In genomic region chr4:16969696-16970135, GRCh38 we compare ENCODE assay signal across 14 cellular contexts.
A peak's percentile ranks its signal among the peaks of the same experiment; 100 is the strongest.
DNase-seq lines count a peak whose midpoint lies in the region; ATAC-seq and TF ChIP-seq lines count a peak whose summit lies in the region.
"Had no signal": no experiment of that assay in that cellular context is flagged by ENCODE, and none has a peak within 500 bp of the region (broad histone marks: within the 10 kb centered on the region; RNA-seq: fewer than 3 reads in every experiment).

No MANE protein-coding gene starts in this region.

- H3K27ac ChIP-seq in brain microvascular endothelial cell (no peak overlapping the region), gastroesophageal sphincter (peak overlapping the region in 3 of 4 donors; percentile 56 to 81 (median 80)), stomach (peak overlapping the region in 4 of 5 donors; percentile 2 to 73 (median 62)), upper lobe of right lung (no peak overlapping the region)

- H3K27me3 ChIP-seq in brain microvascular endothelial cell (replicated peaks) (no peaks in the 10 kb centered on the region), gastroesophageal sphincter (no peaks in the 10 kb centered on the region), stomach (no peaks in the 10 kb centered on the region), upper lobe of right lung (no peaks in the 10 kb centered on the region)

- in situ Hi-C loops in brain microvascular endothelial cell (cut with HindIII; ENCODE audit: low pct_ligation_motif_present, low sequenced_read_pairs): no loop called here

- peaks cover 0 to 34% (median 13%) of the 10 kb centered on the region in 3 donors for H3K4me1 ChIP-seq in gastroesophageal sphincter
- H3K4me1 ChIP-seq in stomach: peaks cover 0 to 27% (median 13%) of the 10 kb centered on the region in 4 donors
- H3K4me1 ChIP-seq in upper lobe of right lung: peaks cover 6% of the 10 kb centered on the region

- intact Hi-C loops in stomach (cut with DNase I; ENCODE audit: low total_unique reads): no loop called here
- intact Hi-C loops in upper lobe of right lung (cut with DNase I): no loop called here

- DNase-seq in HCEC 1CT (peak; percentile 71), brain microvascular endothelial cell (peak; percentile 42), stomach (peak; percentile 31), upper lobe of right lung (no peak)
- DNase-seq in effector CD8-positive, alpha-beta T cell (lab: John Stamatoyannopoulos, UW): no peak
- DNase-seq in activated naive CD4-positive, alpha-beta T cell (lab: John Stamatoyannopoulos, UW): no peak
- DNase-seq in activated T-cell treated with anti-CD3 and anti-CD28 coated beads, Interleukin-2, amount 50 U/mL, for 1 hour: no peak
- DNase-seq: activated CD4-positive, alpha-beta T cell treated with anti-CD3 and anti-CD28 coated beads for 4 hours; CD4-positive, CD25-positive, alpha-beta regulatory T cell; NCI-H2171 treated with DMSO at 0.1 percent for 48 hours; OCI-M1; stimulated activated naive CD4-positive, alpha-beta T cell treated with Interleukin-2 at 50 U/mL for 16 hours had no signal

- no peak overlapping the region for H3K4me3 ChIP-seq in brain microvascular endothelial cell (ENCODE audit: low read depth, low read length)
- no peak overlapping the region for H3K4me3 ChIP-seq in gastroesophageal sphincter
- H3K4me3 ChIP-seq in stomach: no peak overlapping the region
- H3K4me3 ChIP-seq in upper lobe of right lung: no peak overlapping the region

- no peaks in the 10 kb centered on the region for H3K36me3 ChIP-seq in brain microvascular endothelial cell (replicated peaks)
- no peaks in the 10 kb centered on the region for H3K36me3 ChIP-seq in gastroesophageal sphincter
- H3K36me3 ChIP-seq in stomach: no peaks in the 10 kb centered on the region
- H3K36me3 ChIP-seq in upper lobe of right lung: no peaks in the 10 kb centered on the region

- TF ChIP-seq EP300 in gastroesophageal sphincter (IDR thresholded peaks at IDR 0.05): no peak
- no peak for TF ChIP-seq EP300 in stomach (IDR thresholded peaks at IDR 0.05)

- 18 to 21% methylated on average over 5 to 7 of the region's 8 CpGs for WGBS in gastroesophageal sphincter (ENCODE audit: low coverage in 1 of 2), 2 donors
- WGBS in stomach, 5 donors: 47 to 72% (median 71%) methylated on average over 8 of the region's 8 CpGs

- H3K9me3 ChIP-seq in gastroesophageal sphincter (no peaks in the 10 kb centered on the region), stomach (no peaks in the 10 kb centered on the region), upper lobe of right lung (no peaks in the 10 kb centered on the region)

- ATAC-seq in gastroesophageal sphincter: peak; percentile 93
- no peak for ATAC-seq in upper lobe of right lung
- ATAC-seq: HCT116 had no signal

- no peak for TF ChIP-seq CTCF in brain microvascular endothelial cell (IDR thresholded peaks at IDR 0.05; ENCODE audit: low read depth, low read length, missing control alignments)
- TF ChIP-seq CTCF in gastroesophageal sphincter (IDR thresholded peaks at IDR 0.05): peak in 1 of 4 experiments; percentile 6
- TF ChIP-seq CTCF in stomach (IDR thresholded peaks at IDR 0.05): no peak
- no peak for TF ChIP-seq CTCF in upper lobe of right lung (IDR thresholded peaks at IDR 0.05)

- TF ChIP-seq POLR2A in gastroesophageal sphincter (IDR thresholded peaks at IDR 0.05) (no peak), stomach (IDR thresholded peaks at IDR 0.05) (no peak)

Comparison
In these comparisons a context has a peak if more than half of its experiments do, and no peak if none do; other contexts are left out.
1. DNase-seq: peak in HCEC 1CT (single experiment), brain microvascular endothelial cell (single experiment) and stomach (single experiment); none in effector CD8-positive, alpha-beta T cell (single experiment), upper lobe of right lung (single experiment), activated naive CD4-positive, alpha-beta T cell (0 of 4) and activated T-cell treated with anti-CD3 and anti-CD28 coated beads, Interleukin-2, amount 50 U/mL, for 1 hour (single experiment).
2. H3K27ac ChIP-seq: peak in gastroesophageal sphincter (3 of 4) and stomach (4 of 5); none in brain microvascular endothelial cell (single experiment) and upper lobe of right lung (single experiment).